ENCODE assay signal across 2 cellular contexts in the genomic region with DNA sequence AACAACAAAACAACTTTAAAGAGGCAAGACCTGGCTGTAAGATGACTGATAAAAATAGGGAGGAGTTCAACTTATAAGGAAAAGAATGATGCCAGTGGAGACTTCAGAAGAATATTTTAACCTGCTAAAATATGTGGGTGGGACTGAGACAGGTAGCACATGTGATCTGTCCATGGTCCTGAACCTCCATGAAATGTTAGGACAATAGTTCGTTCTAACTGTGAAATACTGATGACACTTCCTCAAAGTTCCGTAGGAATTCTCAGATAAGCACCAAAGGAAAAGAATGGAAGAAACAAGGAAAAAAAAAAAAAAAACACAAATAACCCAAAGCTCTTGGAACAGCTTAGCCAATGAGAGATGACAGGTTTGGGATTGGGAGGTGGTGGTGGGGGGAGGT.
A peak's percentile ranks its signal among the peaks of the same experiment; 100 is the strongest.
TF ChIP-seq lines count a peak whose summit lies in the region.

No MANE protein-coding gene starts in this region.

TF ChIP-seq in GM23338, 12 proteins besides CTCF, POLR2A, EP300 and RAD21:
- TF ChIP-seq, protein P1, sequence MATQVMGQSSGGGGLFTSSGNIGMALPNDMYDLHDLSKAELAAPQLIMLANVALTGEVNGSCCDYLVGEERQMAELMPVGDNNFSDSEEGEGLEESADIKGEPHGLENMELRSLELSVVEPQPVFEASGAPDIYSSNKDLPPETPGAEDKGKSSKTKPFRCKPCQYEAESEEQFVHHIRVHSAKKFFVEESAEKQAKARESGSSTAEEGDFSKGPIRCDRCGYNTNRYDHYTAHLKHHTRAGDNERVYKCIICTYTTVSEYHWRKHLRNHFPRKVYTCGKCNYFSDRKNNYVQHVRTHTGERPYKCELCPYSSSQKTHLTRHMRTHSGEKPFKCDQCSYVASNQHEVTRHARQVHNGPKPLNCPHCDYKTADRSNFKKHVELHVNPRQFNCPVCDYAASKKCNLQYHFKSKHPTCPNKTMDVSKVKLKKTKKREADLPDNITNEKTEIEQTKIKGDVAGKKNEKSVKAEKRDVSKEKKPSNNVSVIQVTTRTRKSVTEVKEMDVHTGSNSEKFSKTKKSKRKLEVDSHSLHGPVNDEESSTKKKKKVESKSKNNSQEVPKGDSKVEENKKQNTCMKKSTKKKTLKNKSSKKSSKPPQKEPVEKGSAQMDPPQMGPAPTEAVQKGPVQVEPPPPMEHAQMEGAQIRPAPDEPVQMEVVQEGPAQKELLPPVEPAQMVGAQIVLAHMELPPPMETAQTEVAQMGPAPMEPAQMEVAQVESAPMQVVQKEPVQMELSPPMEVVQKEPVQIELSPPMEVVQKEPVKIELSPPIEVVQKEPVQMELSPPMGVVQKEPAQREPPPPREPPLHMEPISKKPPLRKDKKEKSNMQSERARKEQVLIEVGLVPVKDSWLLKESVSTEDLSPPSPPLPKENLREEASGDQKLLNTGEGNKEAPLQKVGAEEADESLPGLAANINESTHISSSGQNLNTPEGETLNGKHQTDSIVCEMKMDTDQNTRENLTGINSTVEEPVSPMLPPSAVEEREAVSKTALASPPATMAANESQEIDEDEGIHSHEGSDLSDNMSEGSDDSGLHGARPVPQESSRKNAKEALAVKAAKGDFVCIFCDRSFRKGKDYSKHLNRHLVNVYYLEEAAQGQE (IDR thresholded peaks at IDR 0.05; ENCODE audit: unreplicated experiment) = peak; percentile 80
- TF ChIP-seq CREB1 (CRISPR knock-in tag; IDR thresholded peaks at IDR 0.05; ENCODE audit: low read depth) = no peak
- TF ChIP-seq STAT1 (IDR thresholded peaks at IDR 0.05; ENCODE audit: unreplicated experiment) = no peak

TF ChIP-seq in HepG2, 621 proteins besides CTCF, POLR2A, EP300 and RAD21 (continued from another document):
- TF ChIP-seq, protein P2, sequence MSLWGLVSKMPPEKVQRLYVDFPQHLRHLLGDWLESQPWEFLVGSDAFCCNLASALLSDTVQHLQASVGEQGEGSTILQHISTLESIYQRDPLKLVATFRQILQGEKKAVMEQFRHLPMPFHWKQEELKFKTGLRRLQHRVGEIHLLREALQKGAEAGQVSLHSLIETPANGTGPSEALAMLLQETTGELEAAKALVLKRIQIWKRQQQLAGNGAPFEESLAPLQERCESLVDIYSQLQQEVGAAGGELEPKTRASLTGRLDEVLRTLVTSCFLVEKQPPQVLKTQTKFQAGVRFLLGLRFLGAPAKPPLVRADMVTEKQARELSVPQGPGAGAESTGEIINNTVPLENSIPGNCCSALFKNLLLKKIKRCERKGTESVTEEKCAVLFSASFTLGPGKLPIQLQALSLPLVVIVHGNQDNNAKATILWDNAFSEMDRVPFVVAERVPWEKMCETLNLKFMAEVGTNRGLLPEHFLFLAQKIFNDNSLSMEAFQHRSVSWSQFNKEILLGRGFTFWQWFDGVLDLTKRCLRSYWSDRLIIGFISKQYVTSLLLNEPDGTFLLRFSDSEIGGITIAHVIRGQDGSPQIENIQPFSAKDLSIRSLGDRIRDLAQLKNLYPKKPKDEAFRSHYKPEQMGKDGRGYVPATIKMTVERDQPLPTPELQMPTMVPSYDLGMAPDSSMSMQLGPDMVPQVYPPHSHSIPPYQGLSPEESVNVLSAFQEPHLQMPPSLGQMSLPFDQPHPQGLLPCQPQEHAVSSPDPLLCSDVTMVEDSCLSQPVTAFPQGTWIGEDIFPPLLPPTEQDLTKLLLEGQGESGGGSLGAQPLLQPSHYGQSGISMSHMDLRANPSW (CRISPR knock-in tag; IDR thresholded peaks at IDR 0.05; ENCODE audit: borderline replicate concordance) = no peak
- TF ChIP-seq ELF3 (CRISPR knock-in tag; IDR thresholded peaks at IDR 0.05) (0 out of 2 replicates have a peak, but pooled peaks have one; percentile 21), FOXK1 (CRISPR knock-in tag; IDR thresholded peaks at IDR 0.05; ENCODE audit: borderline replicate concordance, low read depth) (no peak), RXRB (CRISPR knock-in tag; IDR thresholded peaks at IDR 0.05; ENCODE audit: borderline replicate concordance) (0 out of 2 replicates have a peak, but pooled peaks have one; percentile 14), MIER2 (CRISPR knock-in tag; IDR thresholded peaks at IDR 0.05) (peak; percentile 95), POGZ (CRISPR knock-in tag; IDR thresholded peaks at IDR 0.05) (no peak), ZNF792 (CRISPR knock-in tag; IDR thresholded peaks at IDR 0.05) (0 out of 2 replicates have a peak, but pooled peaks have one; percentile 34), KLF16 (CRISPR knock-in tag; IDR thresholded peaks at IDR 0.05) (peak in 1 of 2 experiments; percentile 40; a peak in 1 of 4 replicates), ZNF331 (CRISPR knock-in tag; IDR thresholded peaks at IDR 0.05) (0 out of 2 replicates have a peak, but pooled peaks have one; percentile 39), TAF1 (CRISPR knock-in tag; IDR thresholded peaks at IDR 0.05) (no peak), SOX13 (IDR thresholded peaks at IDR 0.05) (no peak), SOX13 (CRISPR knock-in tag; conservative IDR thresholded peaks at IDR 0.05 in 1 of 2, IDR thresholded peaks at IDR 0.05 in 1 of 2) (peak in 1 of 2 experiments; percentile 12; a peak in 1 of 4 replicates), WIZ (CRISPR knock-in tag; IDR thresholded peaks at IDR 0.05) (peak; percentile 49; the same call in 1 of the 2 replicates), ZBTB21 (CRISPR knock-in tag; IDR thresholded peaks at IDR 0.05) (no peak), STAG1 (CRISPR knock-in tag; IDR thresholded peaks at IDR 0.05) (no peak), ERF (CRISPR knock-in tag; IDR thresholded peaks at IDR 0.05) (0 out of 2 replicates have a peak, but pooled peaks have one; percentile 36), RARA (CRISPR knock-in tag; IDR thresholded peaks at IDR 0.05) (peak; percentile 29; the same call in 1 of the 2 replicates), KLF6 (CRISPR knock-in tag; IDR thresholded peaks at IDR 0.05) (0 out of 2 replicates have a peak, but pooled peaks have one; percentile 48), EHMT2 (IDR thresholded peaks at IDR 0.05; ENCODE audit: borderline replicate concordance, low read depth, low read length) (peak; percentile 77; the same call in 1 of the 2 replicates), PHF8 (CRISPR knock-in tag; IDR thresholded peaks at IDR 0.05) (no peak), ELF1 (CRISPR knock-in tag; IDR thresholded peaks at IDR 0.05) (no peak), SAP130 (CRISPR knock-in tag; IDR thresholded peaks at IDR 0.05; ENCODE audit: low read depth) (peak; percentile 62), GATAD1 (CRISPR knock-in tag; IDR thresholded peaks at IDR 0.05) (no peak)
- TF ChIP-seq, protein P3, sequence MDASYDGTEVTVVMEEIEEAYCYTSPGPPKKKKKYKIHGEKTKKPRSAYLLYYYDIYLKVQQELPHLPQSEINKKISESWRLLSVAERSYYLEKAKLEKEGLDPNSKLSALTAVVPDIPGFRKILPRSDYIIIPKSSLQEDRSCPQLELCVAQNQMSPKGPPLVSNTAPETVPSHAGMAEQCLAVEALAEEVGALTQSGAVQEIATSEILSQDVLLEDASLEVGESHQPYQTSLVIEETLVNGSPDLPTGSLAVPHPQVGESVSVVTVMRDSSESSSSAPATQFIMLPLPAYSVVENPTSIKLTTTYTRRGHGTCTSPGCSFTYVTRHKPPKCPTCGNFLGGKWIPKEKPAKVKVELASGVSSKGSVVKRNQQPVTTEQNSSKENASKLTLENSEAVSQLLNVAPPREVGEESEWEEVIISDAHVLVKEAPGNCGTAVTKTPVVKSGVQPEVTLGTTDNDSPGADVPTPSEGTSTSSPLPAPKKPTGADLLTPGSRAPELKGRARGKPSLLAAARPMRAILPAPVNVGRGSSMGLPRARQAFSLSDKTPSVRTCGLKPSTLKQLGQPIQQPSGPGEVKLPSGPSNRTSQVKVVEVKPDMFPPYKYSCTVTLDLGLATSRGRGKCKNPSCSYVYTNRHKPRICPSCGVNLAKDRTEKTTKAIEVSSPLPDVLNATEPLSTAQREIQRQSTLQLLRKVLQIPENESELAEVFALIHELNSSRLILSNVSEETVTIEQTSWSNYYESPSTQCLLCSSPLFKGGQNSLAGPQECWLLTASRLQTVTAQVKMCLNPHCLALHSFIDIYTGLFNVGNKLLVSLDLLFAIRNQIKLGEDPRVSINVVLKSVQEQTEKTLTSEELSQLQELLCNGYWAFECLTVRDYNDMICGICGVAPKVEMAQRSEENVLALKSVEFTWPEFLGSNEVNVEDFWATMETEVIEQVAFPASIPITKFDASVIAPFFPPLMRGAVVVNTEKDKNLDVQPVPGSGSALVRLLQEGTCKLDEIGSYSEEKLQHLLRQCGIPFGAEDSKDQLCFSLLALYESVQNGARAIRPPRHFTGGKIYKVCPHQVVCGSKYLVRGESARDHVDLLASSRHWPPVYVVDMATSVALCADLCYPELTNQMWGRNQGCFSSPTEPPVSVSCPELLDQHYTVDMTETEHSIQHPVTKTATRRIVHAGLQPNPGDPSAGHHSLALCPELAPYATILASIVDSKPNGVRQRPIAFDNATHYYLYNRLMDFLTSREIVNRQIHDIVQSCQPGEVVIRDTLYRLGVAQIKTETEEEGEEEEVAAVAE (CRISPR knock-in tag; IDR thresholded peaks at IDR 0.05; ENCODE audit: borderline replicate concordance) = 0 out of 2 replicates have a peak, but pooled peaks have one; percentile 32
- TF ChIP-seq, protein P4, sequence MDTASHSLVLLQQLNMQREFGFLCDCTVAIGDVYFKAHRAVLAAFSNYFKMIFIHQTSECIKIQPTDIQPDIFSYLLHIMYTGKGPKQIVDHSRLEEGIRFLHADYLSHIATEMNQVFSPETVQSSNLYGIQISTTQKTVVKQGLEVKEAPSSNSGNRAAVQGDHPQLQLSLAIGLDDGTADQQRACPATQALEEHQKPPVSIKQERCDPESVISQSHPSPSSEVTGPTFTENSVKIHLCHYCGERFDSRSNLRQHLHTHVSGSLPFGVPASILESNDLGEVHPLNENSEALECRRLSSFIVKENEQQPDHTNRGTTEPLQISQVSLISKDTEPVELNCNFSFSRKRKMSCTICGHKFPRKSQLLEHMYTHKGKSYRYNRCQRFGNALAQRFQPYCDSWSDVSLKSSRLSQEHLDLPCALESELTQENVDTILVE (CRISPR knock-in tag; IDR thresholded peaks at IDR 0.05) = peak; percentile 48; the same call in 1 of the 2 replicates
- TF ChIP-seq, protein P5, sequence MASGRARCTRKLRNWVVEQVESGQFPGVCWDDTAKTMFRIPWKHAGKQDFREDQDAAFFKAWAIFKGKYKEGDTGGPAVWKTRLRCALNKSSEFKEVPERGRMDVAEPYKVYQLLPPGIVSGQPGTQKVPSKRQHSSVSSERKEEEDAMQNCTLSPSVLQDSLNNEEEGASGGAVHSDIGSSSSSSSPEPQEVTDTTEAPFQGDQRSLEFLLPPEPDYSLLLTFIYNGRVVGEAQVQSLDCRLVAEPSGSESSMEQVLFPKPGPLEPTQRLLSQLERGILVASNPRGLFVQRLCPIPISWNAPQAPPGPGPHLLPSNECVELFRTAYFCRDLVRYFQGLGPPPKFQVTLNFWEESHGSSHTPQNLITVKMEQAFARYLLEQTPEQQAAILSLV (CRISPR knock-in tag; IDR thresholded peaks at IDR 0.05; ENCODE audit: borderline replicate concordance) = no peak
- TF ChIP-seq, protein P1 (IDR thresholded peaks at IDR 0.05; ENCODE audit: borderline replicate concordance in 1 of 2, low read depth in 1 of 2, low read length in 2 of 2) = peak; percentile 56 to 95
- TF ChIP-seq, protein P6, sequence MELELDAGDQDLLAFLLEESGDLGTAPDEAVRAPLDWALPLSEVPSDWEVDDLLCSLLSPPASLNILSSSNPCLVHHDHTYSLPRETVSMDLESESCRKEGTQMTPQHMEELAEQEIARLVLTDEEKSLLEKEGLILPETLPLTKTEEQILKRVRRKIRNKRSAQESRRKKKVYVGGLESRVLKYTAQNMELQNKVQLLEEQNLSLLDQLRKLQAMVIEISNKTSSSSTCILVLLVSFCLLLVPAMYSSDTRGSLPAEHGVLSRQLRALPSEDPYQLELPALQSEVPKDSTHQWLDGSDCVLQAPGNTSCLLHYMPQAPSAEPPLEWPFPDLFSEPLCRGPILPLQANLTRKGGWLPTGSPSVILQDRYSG (CRISPR knock-in tag; IDR thresholded peaks at IDR 0.05) = no peak
- TF ChIP-seq, protein P7, sequence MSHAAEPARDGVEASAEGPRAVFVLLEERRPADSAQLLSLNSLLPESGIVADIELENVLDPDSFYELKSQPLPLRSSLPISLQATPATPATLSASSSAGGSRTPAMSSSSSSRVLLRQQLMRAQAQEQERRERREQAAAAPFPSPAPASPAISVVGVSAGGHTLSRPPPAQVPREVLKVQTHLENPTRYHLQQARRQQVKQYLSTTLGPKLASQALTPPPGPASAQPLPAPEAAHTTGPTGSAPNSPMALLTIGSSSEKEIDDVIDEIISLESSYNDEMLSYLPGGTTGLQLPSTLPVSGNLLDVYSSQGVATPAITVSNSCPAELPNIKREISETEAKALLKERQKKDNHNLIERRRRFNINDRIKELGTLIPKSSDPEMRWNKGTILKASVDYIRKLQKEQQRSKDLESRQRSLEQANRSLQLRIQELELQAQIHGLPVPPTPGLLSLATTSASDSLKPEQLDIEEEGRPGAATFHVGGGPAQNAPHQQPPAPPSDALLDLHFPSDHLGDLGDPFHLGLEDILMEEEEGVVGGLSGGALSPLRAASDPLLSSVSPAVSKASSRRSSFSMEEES (CRISPR knock-in tag; IDR thresholded peaks at IDR 0.05) = 0 out of 2 replicates have a peak, but pooled peaks have one; percentile 23
TF ChIP-seq in HepG2: peak in this region for 17.
